8 cellular contexts compared by ENCODE assay signal in genomic region chr14:73741876-73742519, GRCh38. TPM values are rescaled to one million over a fixed set of nuclear protein-coding genes. Genes with fewer than 3 reads are reported as not detected.
DNase-seq lines count a peak whose midpoint lies in the region; ATAC-seq, FAIRE-seq and TF ChIP-seq lines count a peak whose summit lies in the region.

No MANE protein-coding gene starts in this region.

- peak overlapping the region; percentile 94 for H3K4me2 ChIP-seq in A549

- peak overlapping the region; percentile 84 for H3K4me3 Mint-ChIP-seq in activated naive CD8-positive, alpha-beta T cell treated with anti-CD3 and anti-CD28 coated beads, Interleukin-2, amount 10 ng/mL, durations not matched to agents 7 days and 5 days

- POLR2A ChIA-PET in A549 (lab: Yijun Ruan, JAX) = interaction anchor here (0.5 to 2.7 kb wide), 3 partner anchors 18 to 242 kb away, joined by 3 to 8 read pairs (median 4); partner anchors contain the start of gene PNMA1
- POLR2A ChIA-PET in activated naive CD8-positive, alpha-beta T cell treated with anti-CD3 and anti-CD28 coated beads, Interleukin-2, amount 10 ng/mL, durations not matched to agents 7 days and 5 days (lab: Charles Lee) = interaction anchor here (0.8 to 10.1 kb wide), 13 partner anchors 8 to 173 kb away, joined by 3 to 286 read pairs (median 3); partner anchors contain the start of genes ACOT2, PNMA1 and ZNF410

- peak overlapping the region; percentile 3 to 65 (median 37) for H3K9ac ChIP-seq in subcutaneous abdominal adipose tissue (ENCODE audit: low read length in 5 of 5)

- TF ChIP-seq EP300 in A549 (IDR thresholded peaks at IDR 0.05) = no peak

- H3K9me3 ChIP-seq in A549 = no peaks in the 10 kb centered on the region
- H3K9me3 ChIP-seq in subcutaneous abdominal adipose tissue (ENCODE audit: control insufficient read depth in 5 of 5, low read length in 5 of 5) = no peaks in the 10 kb centered on the region

- H3K27ac Mint-ChIP-seq in activated naive CD8-positive, alpha-beta T cell treated with anti-CD3 and anti-CD28 coated beads, Interleukin-2, amount 10 ng/mL, durations not matched to agents 7 days and 5 days = peak overlapping the region; percentile 94

- CTCF ChIA-PET in A549 (lab: Yijun Ruan, JAX) = interaction anchor here (1.2 to 10.6 kb wide), 3 partner anchors 14 to 68 kb away, joined by 3 to 138 read pairs (median 117); a partner anchor contains a TSS

- 59% methylated on average over 16 of the region's 17 CpGs for WGBS in A549 (ENCODE audit: missing lambda C conversion rate)

- H3K36me3 Mint-ChIP-seq in activated naive CD8-positive, alpha-beta T cell treated with anti-CD3 and anti-CD28 coated beads, Interleukin-2, amount 10 ng/mL, durations not matched to agents 7 days and 5 days = peaks cover 7% of the 10 kb centered on the region

- TF ChIP-seq RAD21 in A549 (conservative IDR thresholded peaks at IDR 0.05 in 1 of 2, IDR thresholded peaks at IDR 0.05 in 1 of 2) = no peak

- FAIRE-seq in A549 (lab: Jason Lieb, UNC) = no peak

- DNase-seq in A549 (ENCODE audit: low read depth in 1 of 2, low spot score in 1 of 2) = no peak
- DNase-seq in HUDEP-2 (lab: John Stamatoyannopoulos, UW; ENCODE audit: unreplicated experiment in 76 of 76) = peak in 57 of 76 experiments; percentile 13 to 82 (median 51)
- DNase-seq in activated naive CD8-positive, alpha-beta T cell treated with anti-CD3 and anti-CD28 coated beads, Interleukin-2, amount 10 ng/mL, durations not matched to agents 7 days and 5 days = peak; percentile 67
- peak; percentile 76 for DNase-seq in islet precursor cell
- no peak for DNase-seq in DMS153 treated with DMSO at 0.1 percent for 48 hours (lab: John Stamatoyannopoulos, UW; ENCODE audit: unreplicated experiment)
- no peak for DNase-seq in stimulated activated CD4-positive, alpha-beta T cell treated with anti-CD3 and anti-CD28 coated beads, Interleukin-4, amount 100 ng/mL, for 1 hour

- TF ChIP-seq CTCF in A549 (IDR thresholded peaks at IDR 0.05) = no peak

- H3K9me3 Mint-ChIP-seq in activated naive CD8-positive, alpha-beta T cell treated with anti-CD3 and anti-CD28 coated beads, Interleukin-2, amount 10 ng/mL, durations not matched to agents 7 days and 5 days = no peaks in the 10 kb centered on the region

- peaks cover 0 to 31% (median 25%) of the 10 kb centered on the region in 5 donors for H3K36me3 ChIP-seq in subcutaneous abdominal adipose tissue (ENCODE audit: control insufficient read depth in 5 of 5, insufficient read depth in 5 of 5, low read length in 5 of 5)

- no peak for TF ChIP-seq POLR2A in A549 (IDR thresholded peaks at IDR 0.05; ENCODE audit: low read length)

- peaks cover 62% of the 10 kb centered on the region for H3K4me1 Mint-ChIP-seq in activated naive CD8-positive, alpha-beta T cell treated with anti-CD3 and anti-CD28 coated beads, Interleukin-2, amount 10 ng/mL, durations not matched to agents 7 days and 5 days

- H3K27me3 Mint-ChIP-seq in activated naive CD8-positive, alpha-beta T cell treated with anti-CD3 and anti-CD28 coated beads, Interleukin-2, amount 10 ng/mL, durations not matched to agents 7 days and 5 days = no peaks in the 10 kb centered on the region

- peaks cover 75% of the 10 kb centered on the region for H3K4me1 ChIP-seq in A549
- H3K4me1 ChIP-seq in subcutaneous abdominal adipose tissue (ENCODE audit: control insufficient read depth in 5 of 5, insufficient read depth in 5 of 5, low read length in 5 of 5) = peaks cover 43 to 86% (median 82%) of the 10 kb centered on the region in 5 donors

- peak; percentile 3 to 6; a peak in 2 of 6 replicates for ATAC-seq in A549
- ATAC-seq in activated naive CD8-positive, alpha-beta T cell treated with anti-CD3 and anti-CD28 coated beads, Interleukin-2, amount 10 ng/mL, durations not matched to agents 7 days and 5 days (ENCODE audit: low read depth) = peak; percentile 59
- ATAC-seq in GM18861 (IDR thresholded peaks at IDR 0.05; ENCODE audit: unreplicated experiment) = no peak

- peak overlapping the region; percentile 81 to 86 for H3K27ac ChIP-seq in A549
- H3K27ac ChIP-seq in subcutaneous abdominal adipose tissue (ENCODE audit: low read depth, low read length) = peak overlapping the region; percentile 85

- H3K27me3 ChIP-seq in subcutaneous abdominal adipose tissue (ENCODE audit: control insufficient read depth in 5 of 5, insufficient read depth in 4 of 5, low read length in 5 of 5) = no peaks in the 10 kb centered on the region

- H3K4me3 ChIP-seq in A549 (peak overlapping the region; percentile 19; the same call in 2 of the 3 replicates), subcutaneous abdominal adipose tissue (ENCODE audit: low read depth in 1 of 5, low read length in 5 of 5) (peak overlapping the region; percentile 6 to 55 (median 45))

TF ChIP-seq in A549, 52 proteins besides CTCF, POLR2A, EP300 and RAD21:
- TF ChIP-seq POLR2AphosphoS2 (conservative IDR thresholded peaks at IDR 0.05; ENCODE audit: low read length) (0 out of 2 replicates have a peak, but pooled peaks have one; percentile 24), MAX (IDR thresholded peaks at IDR 0.05) (0 out of 2 replicates have a peak, but pooled peaks have one; percentile 34), HOXA7 (CRISPR knock-in tag; IDR thresholded peaks at IDR 0.05) (no peak)

RNA-seq across cellular contexts. Expression of gene PNMA1, which starts 27.8 kb away (rescaled TPM):
- polyA plus RNA-seq in A549 (2011; rRNA removed) (20.8 and 21.2 TPM in 2 replicates), A549 (2017; fragmentation: RNase III; extraction: RNeasy Plus Mini Kit Qiagen cat#74134 plus additional on column Dnase treatment) (43.4 to 49.8 TPM (median 47.3 TPM) in 3 replicates)
- polyA plus RNA-seq in A549 (2012; cell fraction: cytosol; rRNA removed) = 25.0 and 27.8 TPM in 2 replicates
- polyA plus RNA-seq in A549 (2012; cell fraction: nucleus; rRNA removed) = 28.3 and 29.6 TPM in 2 replicates
- 6.2 and 10.5 TPM in 2 replicates for polyA minus RNA-seq in A549 (2011; rRNA and poly(A)+ RNA removed)
- 10 to 100 TPM; 32.1 to 34.9 TPM for total RNA-seq in activated naive CD8-positive, alpha-beta T cell treated with anti-CD3 and anti-CD28 coated beads, Interleukin-2, amount 10 ng/mL, durations not matched to agents 7 days and 5 days

Comparison
In these comparisons a context has a peak if more than half of its experiments do, and no peak if none do; other contexts are left out.
1. DNase-seq: peak in HUDEP-2 (57 of 76), activated naive CD8-positive, alpha-beta T cell treated with anti-CD3 and anti-CD28 coated beads, Interleukin-2, amount 10 ng/mL, durations not matched to agents 7 days and 5 days (single experiment) and islet precursor cell (single experiment); none in A549 (0 of 2), DMS153 treated with DMSO at 0.1 percent for 48 hours (single experiment) and stimulated activated CD4-positive, alpha-beta T cell treated with anti-CD3 and anti-CD28 coated beads, Interleukin-4, amount 100 ng/mL, for 1 hour (single experiment).